1 cellular context compared by ENCODE assay signal in genomic region chr12:11718105-11718504, GRCh38.
TF ChIP-seq lines count a peak whose summit lies in the region.

No MANE protein-coding gene starts in this region.

TF ChIP-seq in IMR-90, 13 proteins besides CTCF, POLR2A, EP300 and RAD21 (continued from another document):
- no peak for TF ChIP-seq USF2 (IDR thresholded peaks at IDR 0.05; ENCODE audit: low read depth, low read length)
- TF ChIP-seq NFE2L2 (IDR thresholded peaks at IDR 0.05; ENCODE audit: low read depth, low read length): no peak
- no peak for TF ChIP-seq ELK1 (IDR thresholded peaks at IDR 0.05; ENCODE audit: borderline replicate concordance, low read depth, low read length)
- TF ChIP-seq RCOR1 (IDR thresholded peaks at IDR 0.05; ENCODE audit: insufficient replicate concordance, low read length): no peak
- TF ChIP-seq MAZ (IDR thresholded peaks at IDR 0.05; ENCODE audit: borderline replicate concordance, low read depth, low read length): no peak
- TF ChIP-seq CHD1 (IDR thresholded peaks at IDR 0.05; ENCODE audit: low read depth, low read length): no peak
- no peak for TF ChIP-seq RFX5 (IDR thresholded peaks at IDR 0.05; ENCODE audit: low read depth, low read length)
- no peak for TF ChIP-seq MAFK (IDR thresholded peaks at IDR 0.05; ENCODE audit: low read depth, low read length)
- no peak for TF ChIP-seq BHLHE40 (IDR thresholded peaks at IDR 0.05; ENCODE audit: low read depth, low read length)
- no peak for TF ChIP-seq SMC3 (IDR thresholded peaks at IDR 0.05; ENCODE audit: low read depth, low read length)
- no peak for TF ChIP-seq FOS (IDR thresholded peaks at IDR 0.05; ENCODE audit: low read depth, low read length)
